ENCODE assay signal across 1 cellular context in genomic region chr5:7904170-7904569, GRCh38.
TF ChIP-seq lines count a peak whose summit lies in the region.

No MANE protein-coding gene starts in this region.

TF ChIP-seq in K562, 482 proteins besides CTCF, POLR2A, EP300 and RAD21:
- TF ChIP-seq PRDM10 (IDR thresholded peaks at IDR 0.05; ENCODE audit: partially characterized antibody) (peak; percentile 59), NCOA4 (IDR thresholded peaks at IDR 0.05; ENCODE audit: partially characterized antibody) (no peak)
